In genomic region chr7:35019801-35020200, GRCh38 we compare ENCODE assay signal across 15 cellular contexts. TPM values are rescaled to one million over a fixed set of nuclear protein-coding genes. Genes with fewer than 3 reads are reported as not detected.
DNase-seq lines count a peak whose midpoint lies in the region; ATAC-seq, FAIRE-seq and TF ChIP-seq lines count a peak whose summit lies in the region.
"Had no signal": no experiment of that assay in that cellular context is flagged by ENCODE, and none has a peak within 500 bp of the region (broad histone marks: within the 10 kb centered on the region; RNA-seq: fewer than 3 reads in every experiment).

No MANE protein-coding gene starts in this region.

- H3K79me1 ChIP-seq in IMR-90 (ENCODE audit: low read depth in 1 of 2, low read length in 2 of 2), result peaks cover 3 to 6% of the 10 kb centered on the region in 2 experiments; a peak in 3 of 4 replicates
- peaks cover 4% of the 10 kb centered on the region for H3K79me1 ChIP-seq in trophoblast cell (ENCODE audit: low read length)

- H4K5ac ChIP-seq in IMR-90 (ENCODE audit: low read depth, low read length), result peak overlapping the region; percentile 31; the same call in 1 of the 2 replicates

- peak; percentile 76 for FAIRE-seq in K562 (lab: Jason Lieb, UNC)

- H2BK12ac ChIP-seq in trophoblast cell (ENCODE audit: low read length), result no peak overlapping the region

- TF ChIP-seq CTCF in IMR-90 (conservative IDR thresholded peaks at IDR 0.05; ENCODE audit: low read depth, low read length), result no peak
- TF ChIP-seq CTCF in Panc1 (IDR thresholded peaks at IDR 0.05), result no peak
- no peak for TF ChIP-seq CTCF in K562 (IDR thresholded peaks at IDR 0.05 in 2 of 3, conservative IDR thresholded peaks at IDR 0.05 in 1 of 3; ENCODE audit: insufficient read depth in 2 of 3, low read depth in 1 of 3, low read length in 3 of 3)

- H3K14ac ChIP-seq in IMR-90 (replicated peaks; ENCODE audit: low read depth, low read length), result no peak overlapping the region
- no peak overlapping the region for H3K14ac ChIP-seq in trophoblast cell (ENCODE audit: low read length)

- H3K9me3 ChIP-seq in IMR-90 (ENCODE audit: control insufficient read depth, insufficient read depth, low read length) (no peaks in the 10 kb centered on the region), Panc1 (ENCODE audit: control insufficient read depth, insufficient read depth, low read depth, low read length) (no peaks in the 10 kb centered on the region), K562 (replicated peaks; ENCODE audit: control insufficient read depth, insufficient read depth, low read depth, low read length) (no peaks in the 10 kb centered on the region), trophoblast cell (ENCODE audit: insufficient read depth, low read depth, low read length) (no peaks in the 10 kb centered on the region)
- H3K9me3 ChIP-seq: BE2C had no signal

- no peak overlapping the region for H3K27ac ChIP-seq in IMR-90 (ENCODE audit: insufficient read depth, low read length)
- peak overlapping the region; percentile 45 for H3K27ac ChIP-seq in Panc1 (ENCODE audit: low read length)
- 0 out of 3 replicates have a peak overlapping the region, but pooled peaks have one; percentile 15 for H3K27ac ChIP-seq in K562 (ENCODE audit: extremely low read depth, low read depth, low read length)
- H3K27ac ChIP-seq in trophoblast cell (ENCODE audit: low read depth, low read length), result no peak overlapping the region
- H3K27ac ChIP-seq: C4-2B had no signal

- no peaks in the 10 kb centered on the region for H3K4me1 Mint-ChIP-seq in activated naive CD8-positive, alpha-beta T cell treated with anti-CD3 and anti-CD28 coated beads, Interleukin-2, amount 50 U/mL, for 24 hours

- no peak overlapping the region for H3K18ac ChIP-seq in IMR-90 (ENCODE audit: low read depth, low read length)
- no peak overlapping the region for H3K18ac ChIP-seq in trophoblast cell (ENCODE audit: low read length)

- H2BK5ac ChIP-seq in IMR-90 (ENCODE audit: low read depth, low read length, poor library complexity, severe bottlenecking), result no peak overlapping the region
- no peak overlapping the region for H2BK5ac ChIP-seq in trophoblast cell (ENCODE audit: low read depth, low read length, poor library complexity)

- POLR2A ChIA-PET in IMR-90 (lab: Charles Lee; ENCODE audit: unreplicated experiment), result no interaction called here
- POLR2A ChIA-PET in Panc1 (lab: Charles Lee), result no interaction called here
- POLR2A ChIA-PET in K562 (lab: Yijun Ruan, JAX), result interaction anchor here (0.5 to 1.3 kb wide), 2 partner anchors 13 to 25 kb away, joined by 3 read pairs; no protein-coding TSS in a partner anchor

- no peak overlapping the region for H2BK20ac ChIP-seq in IMR-90 (ENCODE audit: low read depth, low read length)

- H2AFZ ChIP-seq in IMR-90 (replicated peaks; ENCODE audit: low read length, poor library complexity) (no peak overlapping the region), K562 (ENCODE audit: low read depth, low read length) (no peak overlapping the region), trophoblast cell (ENCODE audit: insufficient read depth, low read length, poor library complexity) (no peak overlapping the region)

- no peak for TF ChIP-seq RAD21 in IMR-90 (IDR thresholded peaks at IDR 0.05; ENCODE audit: low read length)
- TF ChIP-seq RAD21 in K562 (CRISPR knock-in tag; conservative IDR thresholded peaks at IDR 0.05 in 1 of 2, IDR thresholded peaks at IDR 0.05 in 1 of 2), result no peak

- peaks cover 8% of the 10 kb centered on the region for H3K36me3 Mint-ChIP-seq in activated naive CD8-positive, alpha-beta T cell treated with anti-CD3 and anti-CD28 coated beads, Interleukin-2, amount 50 U/mL, for 24 hours (ENCODE audit: low read depth)

- H3K4me3 ChIP-seq in IMR-90 (ENCODE audit: insufficient read depth, low read depth, low read length), result no peak overlapping the region
- H3K4me3 ChIP-seq in Panc1 (ENCODE audit: low read depth in 2 of 2, low read length in 2 of 2), result no peak overlapping the region
- H3K4me3 ChIP-seq in K562, result no peak overlapping the region
- H3K4me3 ChIP-seq in trophoblast cell (ENCODE audit: low read depth, low read length), result no peak overlapping the region

- no peak overlapping the region for H2AK9ac ChIP-seq in IMR-90 (replicated peaks; ENCODE audit: low read depth, low read length, poor library complexity)

- no peaks in the 10 kb centered on the region for H3K9me3 Mint-ChIP-seq in activated naive CD8-positive, alpha-beta T cell treated with anti-CD3 and anti-CD28 coated beads, Interleukin-2, amount 50 U/mL, for 24 hours
- H3K9me3 Mint-ChIP-seq: CD4-positive, alpha-beta memory T cell; H9; IgD-negative memory B cell had no signal

- WGBS in IMR-90 (ENCODE audit: extremely low coverage in 2 of 2, insufficient read length in 1 of 2), 2 experiments, result no CpG with 5 or more reads among the region's 3 CpGs
- WGBS in K562 (ENCODE audit: insufficient coverage, low coverage, missing lambda C conversion rate), result 8% methylated on average over 3 of the region's 3 CpGs
- no CpG with 5 or more reads among the region's 3 CpGs for WGBS in trophoblast cell (ENCODE audit: extremely low coverage, insufficient coverage, insufficient read length)

- in situ Hi-C loops in IMR-90 (cut with MboI; ENCODE audit: low sequenced_read_pairs) (no loop called here), Panc1 (cut with HindIII; ENCODE audit: low pct_unique_long_range_greater_than_20kb, low sequenced_read_pairs) (no loop called here), K562 (cut with MboI) (no loop called here)

- H2AK5ac ChIP-seq in IMR-90 (ENCODE audit: low read depth, low read length), result no peak overlapping the region
- H2AK5ac ChIP-seq in trophoblast cell (ENCODE audit: low read length), result peak overlapping the region; percentile 79

- H3K4me2 ChIP-seq in IMR-90 (ENCODE audit: low read depth, low read length) (no peak overlapping the region), K562 (ENCODE audit: insufficient read depth, low read length) (no peak overlapping the region), trophoblast cell (ENCODE audit: low read length) (no peak overlapping the region)

- H3K27me3 Mint-ChIP-seq in activated naive CD8-positive, alpha-beta T cell treated with anti-CD3 and anti-CD28 coated beads, Interleukin-2, amount 50 U/mL, for 24 hours, result no peaks in the 10 kb centered on the region
- H3K27me3 Mint-ChIP-seq: CD4-positive, alpha-beta memory T cell; IgD-negative memory B cell had no signal

- dilution Hi-C loops in IMR-90 (cut with HindIII; ENCODE audit: low sequenced_read_pairs, unreplicated experiment), result no loop called here

- H3K4ac ChIP-seq in IMR-90 (ENCODE audit: low read depth, low read length), result no peak overlapping the region
- H3K4ac ChIP-seq in trophoblast cell (ENCODE audit: low read depth, low read length), result no peak overlapping the region

- H3K27ac Mint-ChIP-seq in activated naive CD8-positive, alpha-beta T cell treated with anti-CD3 and anti-CD28 coated beads, Interleukin-2, amount 50 U/mL, for 24 hours, result no peak overlapping the region

- H3K56ac ChIP-seq in IMR-90 (ENCODE audit: extremely low read depth, insufficient read depth, low read length), result no peak overlapping the region

- BruUV-seq in IMR-90 (replicated peaks; lab: Mats Ljungman, UMichigan), result no TSS peak
- BruUV-seq in Panc1 (replicated peaks; lab: Mats Ljungman, UMichigan), result no TSS peak
- no TSS peak for BruUV-seq in K562 (replicated peaks; lab: Mats Ljungman, UMichigan)

- no peak overlapping the region for H2BK120ac ChIP-seq in IMR-90 (ENCODE audit: low read depth, low read length)
- no peak overlapping the region for H2BK120ac ChIP-seq in trophoblast cell (ENCODE audit: insufficient read depth, low read length, poor library complexity)

- CTCF ChIA-PET in IMR-90 (lab: Yijun Ruan, JAX) (no interaction called here), Panc1 (lab: Charles Lee) (interaction anchor here (0.6 kb wide), 1 partner anchor 16 kb away, joined by 13 read pairs; no protein-coding TSS in a partner anchor), K562 (lab: Yijun Ruan, JAX; ENCODE audit: low intra/inter-chr PET ratio) (no interaction called here)

- no peak overlapping the region for H3K4me3 Mint-ChIP-seq in activated naive CD8-positive, alpha-beta T cell treated with anti-CD3 and anti-CD28 coated beads, Interleukin-2, amount 50 U/mL, for 24 hours
- H3K4me3 Mint-ChIP-seq: CD4-positive, alpha-beta memory T cell; H9 had no signal

- ATAC-seq in IMR-90 (ENCODE audit: low read depth) (no peak), Panc1 (peak; percentile 67), K562 (peak; percentile 79)
- no peak for ATAC-seq in activated naive CD8-positive, alpha-beta T cell treated with anti-CD3 and anti-CD28 coated beads, Interleukin-2, amount 50 U/mL, for 24 hours

- H4K8ac ChIP-seq in IMR-90 (ENCODE audit: low read depth in 2 of 2, low read length in 2 of 2) (no peak overlapping the region), trophoblast cell (ENCODE audit: low read depth, low read length) (no peak overlapping the region)

- H3K79me2 ChIP-seq in K562 (ENCODE audit: control insufficient read depth, insufficient read depth, low read length) (peaks cover 35% of the 10 kb centered on the region), trophoblast cell (ENCODE audit: control insufficient read depth, insufficient read depth, low read length, poor library complexity) (peaks cover 7% of the 10 kb centered on the region)

- no peak for TF ChIP-seq EP300 in K562 (IDR thresholded peaks at IDR 0.05; ENCODE audit: low read length)

- H3K9me1 ChIP-seq in IMR-90 (ENCODE audit: insufficient read depth, low read length) (peaks cover under 1% of the 10 kb centered on the region; the same call in 1 of the 2 replicates), K562 (ENCODE audit: control insufficient read depth, insufficient read depth, low read length) (no peaks in the 10 kb centered on the region)

- H3K9ac ChIP-seq in IMR-90 (ENCODE audit: low read depth, low read length), result no peak overlapping the region
- H3K9ac ChIP-seq in K562 (ENCODE audit: insufficient read depth in 1 of 2, low read depth in 2 of 2, low read length in 2 of 2), result peak overlapping the region; percentile 3 to 63; a peak in 2 of 4 replicates
- H3K9ac ChIP-seq in trophoblast cell (ENCODE audit: low read length), result no peak overlapping the region

- TF ChIP-seq POLR2A in IMR-90 (IDR thresholded peaks at IDR 0.05; ENCODE audit: low read depth, low read length) (no peak), K562 (conservative IDR thresholded peaks at IDR 0.05) (no peak)

- no peak overlapping the region for H4K12ac ChIP-seq in trophoblast cell (ENCODE audit: low read depth, low read length)

- H3K27me3 ChIP-seq in IMR-90 (ENCODE audit: control insufficient read depth, insufficient read depth, low read length) (no peaks in the 10 kb centered on the region), Panc1 (ENCODE audit: control insufficient read depth, insufficient read depth, low read length) (no peaks in the 10 kb centered on the region), K562 (ENCODE audit: control insufficient read depth in 2 of 2, insufficient read depth in 2 of 2, low read length in 2 of 2) (no peaks in the 10 kb centered on the region), trophoblast cell (ENCODE audit: insufficient read depth, low read length) (no peaks in the 10 kb centered on the region)
- H3K27me3 ChIP-seq: BE2C had no signal

- H3K23ac ChIP-seq in IMR-90 (ENCODE audit: low read depth, low read length) (no peak overlapping the region), trophoblast cell (ENCODE audit: low read length) (no peak overlapping the region)

- H2BK15ac ChIP-seq in IMR-90 (ENCODE audit: low read depth, low read length), result no peak overlapping the region

- intact Hi-C loops in IMR-90 (cut with micrococcal nuclease) (no loop called here), Panc1 (cut with micrococcal nuclease; ENCODE audit: unreplicated experiment) (no loop called here), K562 (cut with micrococcal nuclease) (no loop called here)

- H4K91ac ChIP-seq in IMR-90 (ENCODE audit: insufficient read depth, low read depth, low read length), result no peak overlapping the region
- no peak overlapping the region for H4K91ac ChIP-seq in trophoblast cell (ENCODE audit: low read depth, low read length)

- H4K20me1 ChIP-seq in IMR-90 (ENCODE audit: insufficient read depth, low read length) (no peaks in the 10 kb centered on the region), K562 (replicated peaks; ENCODE audit: control insufficient read depth, insufficient read depth, low read length) (no peaks in the 10 kb centered on the region)

- no peak for DNase-seq in IMR-90
- DNase-seq in Panc1 (ENCODE audit: low read depth, low spot score), result no peak
- peak in 1 of 4 experiments; percentile 40 for DNase-seq in K562 (ENCODE audit: extremely low read depth in 1 of 4, low spot score in 3 of 4)
- DNase-seq in trophoblast cell, result no peak
- DNase-seq in activated naive CD8-positive, alpha-beta T cell treated with anti-CD3 and anti-CD28 coated beads, Interleukin-2, amount 50 U/mL, for 24 hours, result no peak
- DNase-seq in NCI-H1092 (lab: John Stamatoyannopoulos, UW), result no peak
- no peak for DNase-seq in NAMALWA (ENCODE audit: low spot score)
- DNase-seq: BE2C; CD4-positive, alpha-beta memory T cell; DND-41; GDM1; GOT3; H9 had no signal

- H3K36me3 ChIP-seq in IMR-90 (ENCODE audit: control insufficient read depth, insufficient read depth, low read length) (0 out of 2 replicates have a peak, but pooled peaks cover 2% of the 10 kb centered on the region), Panc1 (ENCODE audit: control insufficient read depth, insufficient read depth, low read length) (0 out of 2 replicates have a peak, but pooled peaks cover 2% of the 10 kb centered on the region), K562 (ENCODE audit: control insufficient read depth, insufficient read depth, low read length) (peaks cover 7% of the 10 kb centered on the region; the same call in 1 of the 3 replicates), trophoblast cell (ENCODE audit: control insufficient read depth in 1 of 2, insufficient read depth in 2 of 2, low read length in 2 of 2) (peaks cover 0 to 2% of the 10 kb centered on the region in 2 experiments)

- H3K4me1 ChIP-seq in IMR-90 (ENCODE audit: control insufficient read depth, insufficient read depth, low read length) (no peaks in the 10 kb centered on the region), Panc1 (ENCODE audit: control insufficient read depth, insufficient read depth, low read length) (peaks cover 32% of the 10 kb centered on the region), K562 (replicated peaks in 1 of 2; ENCODE audit: control insufficient read depth in 2 of 2, insufficient read depth in 2 of 2, low read length in 2 of 2) (peaks cover 11 to 12% of the 10 kb centered on the region in 2 experiments), trophoblast cell (ENCODE audit: control insufficient read depth in 1 of 2, insufficient read depth in 2 of 2, low read length in 2 of 2) (peaks cover 6 to 12% of the 10 kb centered on the region in 2 experiments)
- H3K4me1 ChIP-seq: BE2C had no signal

RNA-seq across cellular contexts. Expression of gene DPY19L1, which starts 17.5 kb away (rescaled TPM):
- total RNA-seq in IMR-90 (2012; rRNA removed) (12.2 and 24.7 TPM in 2 replicates), Panc1 (2021; ENCODE audit: unreplicated experiment) (103 TPM), K562 (2014; rRNA removed) (14.4 and 15.5 TPM in 2 replicates), K562 (2014; rRNA removed; fragmentation: Illumina TruSeq; extraction: Trizol) (27.3 and 28.6 TPM in 2 replicates), K562 (2015; rRNA removed; fragmentation: Illumina TruSeq; extraction: Trizol) (20.0 and 22.2 TPM in 2 replicates), K562 (2021) (22.9 and 27.3 TPM in 2 replicates)
- polyA plus RNA-seq in IMR-90 (2012; rRNA removed) (8.8 and 12.1 TPM in 2 replicates), K562 (2011; rRNA removed) (23.4 and 34.3 TPM in 2 replicates), K562 (2014; fragmentation: Illumina TruSeq; extraction: Trizol) (17.1 and 22.1 TPM in 2 replicates), K562 (2014; fragmentation: Nextera tagmentation; extraction: Ambion mirVana) (1 to 10 TPM; 4.0 to 4.9 TPM), K562 (2014; rRNA removed) (14.7 and 16.9 TPM in 2 replicates)
- polyA plus RNA-seq in IMR-90 (2012; cell fraction: cytosol; rRNA removed), result 3.3 and 3.9 TPM in 2 replicates
- 2.3 and 13.9 TPM in 2 replicates for polyA plus RNA-seq in IMR-90 (2012; cell fraction: nucleus; rRNA removed; ENCODE audit: low replicate concordance)
- polyA plus RNA-seq in Panc1 (2012; ENCODE audit: insufficient read length), result 89.0 TPM
- total RNA-seq in K562 (2011; cell fraction: chromatin; rRNA removed; ENCODE audit: low replicate concordance), result 47.4 and 103 TPM in 2 replicates
- total RNA-seq in K562 (2011; cell fraction: nucleolus; rRNA removed), result 19.6 and 21.2 TPM in 2 replicates
- 55.1 and 66.5 TPM in 2 replicates for total RNA-seq in K562 (2011; cell fraction: nucleoplasm; rRNA removed)
- 10.5 and 18.8 TPM in 2 replicates for polyA plus RNA-seq in K562 (2011; cell fraction: cytosol; rRNA removed)
- 9.6 and 13.1 TPM in 2 replicates for polyA plus RNA-seq in K562 (2011; cell fraction: nucleus; rRNA removed)
- 15.1 and 19.7 TPM in 2 replicates for polyA plus RNA-seq in K562 (2012)
- 48.9 and 53.5 TPM in 2 replicates for polyA minus RNA-seq in K562 (2011; rRNA and poly(A)+ RNA removed)
- polyA minus RNA-seq in K562 (2011; cell fraction: cytosol; rRNA and poly(A)+ RNA removed), result 16.8 and 21.0 TPM in 2 replicates
- 17.4 and 20.5 TPM in 2 replicates for polyA minus RNA-seq in K562 (2011; cell fraction: nucleus; rRNA and poly(A)+ RNA removed)
- 24.0 and 24.3 TPM in 2 replicates for polyA plus RNA-seq in trophoblast cell (2013)

Comparison
In these comparisons a context has a peak if more than half of its experiments do, and no peak if none do; other contexts are left out.
1. ATAC-seq: peak in Panc1 (single experiment) and K562 (single experiment); none in IMR-90 (single experiment) and activated naive CD8-positive, alpha-beta T cell treated with anti-CD3 and anti-CD28 coated beads, Interleukin-2, amount 50 U/mL, for 24 hours (single experiment).
2. H3K27ac ChIP-seq: peak in Panc1 (single experiment) and K562 (single experiment); none in IMR-90 (single experiment) and trophoblast cell (single experiment).
3. H3K9ac ChIP-seq: peak in K562 (2 of 2); none in IMR-90 (single experiment) and trophoblast cell (single experiment).